ENCODE assay signal across 8 cellular contexts in genomic region chr19:57934820-57935665, GRCh38. TPM values are rescaled to one million over a fixed set of nuclear protein-coding genes. Genes with fewer than 3 reads are reported as not detected.
DNase-seq lines count a peak whose midpoint lies in the region; ATAC-seq and TF ChIP-seq lines count a peak whose summit lies in the region.

ZNF418 (minus strand) TSS chr19:57935402; CDS start chr19:57933822, 1,580 bp downstream.

- H3K9me3 ChIP-seq in HUES48 (ENCODE audit: control insufficient read depth, insufficient read depth, low read length), result peaks cover 18% of the 10 kb centered on the region
- peaks cover 45% of the 10 kb centered on the region for H3K9me3 ChIP-seq in mesodermal cell (ENCODE audit: control insufficient read depth, low read length)

- no peaks in the 10 kb centered on the region for H3K27me3 ChIP-seq in HUES48 (ENCODE audit: control insufficient read depth, insufficient read depth, low read length)

- 2 to 3% methylated on average over 33 to 54 of the region's 54 CpGs for WGBS in mesodermal cell (ENCODE audit: insufficient coverage in 2 of 2), 2 experiments

- H3K36me3 ChIP-seq in HUES48 (ENCODE audit: control insufficient read depth, insufficient read depth, low read length) (peaks cover 34% of the 10 kb centered on the region), mesodermal cell (ENCODE audit: control insufficient read depth, insufficient read depth, low read length) (peaks cover 58% of the 10 kb centered on the region)

- ATAC-seq in stimulated activated naive CD8-positive, alpha-beta T cell treated with anti-CD3 and anti-CD28 coated beads, Interleukin-15, Interleukin-2, amounts not matched to agents 100 U/mL and 50 U/mL, for 24 hours, result peak; percentile 89

- peak within 1 kb of the TSS; percentile 97 for H3K9ac ChIP-seq in HUES48 (ENCODE audit: low read depth, low read length)

- H3K4me3 ChIP-seq in HUES48 (ENCODE audit: low read depth, low read length) (peak within 1 kb of the TSS; percentile 94), mesodermal cell (ENCODE audit: extremely low read depth, insufficient read depth, low read length, poor library complexity, severe bottlenecking) (peak within 1 kb of the TSS; percentile 86)

- peak; percentile 37 for TF ChIP-seq POLR2A in erythroblast (IDR thresholded peaks at IDR 0.05; ENCODE audit: low read length)

- DNase-seq in ELR (ENCODE audit: low read depth) (peak; percentile 80), erythroblast (lab: John Stamatoyannopoulos, UW) (peak; percentile 68 to 76), NCI-H69 (lab: John Stamatoyannopoulos, UW) (no peak), A172 (ENCODE audit: low spot score) (no peak)
- DNase-seq in activated CD8-positive, alpha-beta memory T cell treated with anti-CD3 and anti-CD28 coated beads, Interleukin-2, amount 50 U/mL, for 4 hours, result peak; percentile 25
- peak; percentile 35 for DNase-seq in stimulated activated naive CD8-positive, alpha-beta T cell treated with anti-CD3 and anti-CD28 coated beads, Interleukin-15, Interleukin-2, amounts not matched to agents 100 U/mL and 50 U/mL, for 24 hours

- H3K4me1 ChIP-seq in HUES48 (ENCODE audit: control insufficient read depth, insufficient read depth, low read length) (no peaks in the 10 kb centered on the region; the same call in none of the 2 replicates), mesodermal cell (ENCODE audit: control insufficient read depth, insufficient read depth, low read length, poor library complexity, severe bottlenecking) (no peaks in the 10 kb centered on the region)

- H3K27ac ChIP-seq in HUES48 (ENCODE audit: low read depth, low read length) (peak within 1 kb of the TSS; percentile 87), mesodermal cell (ENCODE audit: low read depth, low read length, severe bottlenecking) (no peak within 1 kb of the TSS)

RNA-seq across cellular contexts. Expression of gene ZNF418, which starts in this region (rescaled TPM):
- polyA plus RNA-seq in mesodermal cell (2013, experiment 1 of 2), result 9.0 TPM
- polyA plus RNA-seq in mesodermal cell (2013, experiment 2 of 2), result 5.5 TPM
- 0.07 and 0.31 TPM in 2 replicates for total RNA-seq in A172 (2014; rRNA removed; shearing (Covaris generic))

Comparison
In these comparisons a context has a peak if more than half of its experiments do, and no peak if none do; other contexts are left out.
1. DNase-seq: peak in ELR (single experiment), activated CD8-positive, alpha-beta memory T cell treated with anti-CD3 and anti-CD28 coated beads, Interleukin-2, amount 50 U/mL, for 4 hours (single experiment), erythroblast (2 of 2) and stimulated activated naive CD8-positive, alpha-beta T cell treated with anti-CD3 and anti-CD28 coated beads, Interleukin-15, Interleukin-2, amounts not matched to agents 100 U/mL and 50 U/mL, for 24 hours (single experiment); none in NCI-H69 (single experiment) and A172 (single experiment).